12 cellular contexts compared by ENCODE assay signal in genomic region chr10:61757525-61758397, GRCh38.
DNase-seq lines count a peak whose midpoint lies in the region; ATAC-seq, FAIRE-seq and TF ChIP-seq lines count a peak whose summit lies in the region.
"Had no signal": no experiment of that assay in that cellular context is flagged by ENCODE, and none has a peak within 500 bp of the region (broad histone marks: within the 10 kb centered on the region; RNA-seq: fewer than 3 reads in every experiment).

No MANE protein-coding gene starts in this region.

- intact Hi-C loops in left cardiac atrium (cut with DNase I): loop anchor here in 1 of 2 donors (10.0 kb wide), 1 partner anchor 77 kb away; no protein-coding TSS in a partner anchor

- FAIRE-seq in RCC 7860 (lab: Jason Lieb, UNC): peak; percentile 79

- no peak for TF ChIP-seq CTCF in neural crest cell (conservative IDR thresholded peaks at IDR 0.05)

- peaks cover 28% of the 10 kb centered on the region for H3K4me1 Mint-ChIP-seq in neural crest cell

- peak overlapping the region; percentile 57 for H3K27ac Mint-ChIP-seq in neural crest cell (ENCODE audit: unreplicated experiment)
- H3K27ac Mint-ChIP-seq: activated naive CD8-positive, alpha-beta T cell had no signal

- H3K27me3 Mint-ChIP-seq in neural crest cell (ENCODE audit: low read depth): no peaks in the 10 kb centered on the region
- H3K27me3 Mint-ChIP-seq: activated naive CD8-positive, alpha-beta T cell had no signal

- peak; percentile 77 for DNase-seq in EH (ENCODE audit: low read depth)
- DNase-seq in RCC 7860 (ENCODE audit: low spot score): peak; percentile 75
- no peak for DNase-seq in neural crest cell (ENCODE audit: low read depth, low spot score)
- no peak for DNase-seq in left cardiac atrium
- no peak for DNase-seq in NCI-H2227 treated with DMSO at 0.1 percent for 48 hours (lab: John Stamatoyannopoulos, UW)
- no peak for DNase-seq in ecto neural progenitor cell (ENCODE audit: low spot score)
- DNase-seq: activated CD4-positive, alpha-beta T cell treated with anti-CD3 and anti-CD28 coated beads for 1 hour; NCI-H1105 treated with DMSO at 0.1 percent for 48 hours; retina had no signal

- H3K36me3 Mint-ChIP-seq in neural crest cell (ENCODE audit: low read depth): no peaks in the 10 kb centered on the region
- H3K36me3 Mint-ChIP-seq: activated naive CD8-positive, alpha-beta T cell had no signal

- ATAC-seq in esophagus mucosa (peak; percentile 76), left cardiac atrium (no peak), HG03432 (IDR thresholded peaks at IDR 0.05; ENCODE audit: unreplicated experiment) (no peak)

- H3K4me3 Mint-ChIP-seq in neural crest cell: no peak overlapping the region
- H3K4me3 Mint-ChIP-seq: activated naive CD8-positive, alpha-beta T cell had no signal

- peaks cover 6% of the 10 kb centered on the region for H3K9me3 Mint-ChIP-seq in neural crest cell

Comparison
In these comparisons a context has a peak if more than half of its experiments do, and no peak if none do; other contexts are left out.
1. DNase-seq: peak in EH (single experiment) and RCC 7860 (single experiment); none in neural crest cell (single experiment), left cardiac atrium (single experiment), NCI-H2227 treated with DMSO at 0.1 percent for 48 hours (single experiment) and ecto neural progenitor cell (single experiment).